In genomic region chr1:32464191-32464715, GRCh38 we compare ENCODE assay signal across 8 cellular contexts. TPM values are rescaled to one million over a fixed set of nuclear protein-coding genes. Genes with fewer than 3 reads are reported as not detected.
DNase-seq lines count a peak whose midpoint lies in the region; ATAC-seq and TF ChIP-seq lines count a peak whose summit lies in the region.

No MANE protein-coding gene starts in this region.

- H3K4me3 ChIP-seq in fibroblast of mammary gland (ENCODE audit: control insufficient read depth, low read depth, low read length) = peak overlapping the region; percentile 31

- ATAC-seq in omental fat pad (ENCODE audit: low FRiP score) (peak; percentile 27), GM21515 (IDR thresholded peaks at IDR 0.05; ENCODE audit: unreplicated experiment) (no peak), GM19351 (IDR thresholded peaks at IDR 0.05; ENCODE audit: unreplicated experiment) (no peak)

- no peak for TF ChIP-seq CTCF in GM13977 (IDR thresholded peaks at IDR 0.05; ENCODE audit: extremely low read depth, insufficient read depth, missing control alignments)
- TF ChIP-seq CTCF in fibroblast of mammary gland (conservative IDR thresholded peaks at IDR 0.05; ENCODE audit: control insufficient read depth, insufficient read depth, low read depth, low read length) = no peak
- no peak for TF ChIP-seq CTCF in omental fat pad (IDR thresholded peaks at IDR 0.05)

- in situ Hi-C loops in GM13977 (cut with MboI; ENCODE audit: low pct_unique_long_range_greater_than_20kb, low sequenced_read_pairs, unreplicated experiment) (no loop called here), SK-MEL-5 (cut with HindIII; ENCODE audit: low pct_unique_long_range_greater_than_20kb, low sequenced_read_pairs) (no loop called here)

- DNase-seq in GM13977 (ENCODE audit: low spot score) (peak; percentile 22), SK-MEL-5 (ENCODE audit: low read depth, low spot score) (peak; percentile 22), fibroblast of mammary gland (ENCODE audit: low read depth) (no peak), omental fat pad (ENCODE audit: low spot score) (no peak)
- DNase-seq in effector CD4-positive, alpha-beta T cell = no peak
- no peak for DNase-seq in stimulated activated CD4-positive, alpha-beta T cell treated with anti-CD3 and anti-CD28 coated beads, Interleukin-2, amount 100 ng/mL, for 48 hours

RNA-seq across cellular contexts. Expression of gene ZBTB8B, which starts 0.6 kb away (rescaled TPM):
- 0.35 and 0.50 TPM in 2 replicates for total RNA-seq in SK-MEL-5 (2014; rRNA removed; shearing (Covaris generic))
- 0.25 and 0.41 TPM in 2 replicates for polyA plus RNA-seq in SK-MEL-5 (2015; cell fraction: cytosol; rRNA removed)
- 0.96 and 1.1 TPM in 2 replicates for polyA plus RNA-seq in SK-MEL-5 (2015; cell fraction: nucleus; rRNA removed)
- total RNA-seq in omental fat pad = under 1 TPM in 1 of 4 donors, not detected in 3; under 0.01 TPM

Comparison
In these comparisons a context has a peak if more than half of its experiments do, and no peak if none do; other contexts are left out.
1. DNase-seq: peak in GM13977 (single experiment) and SK-MEL-5 (single experiment); none in fibroblast of mammary gland (single experiment), omental fat pad (single experiment), effector CD4-positive, alpha-beta T cell (single experiment) and stimulated activated CD4-positive, alpha-beta T cell treated with anti-CD3 and anti-CD28 coated beads, Interleukin-2, amount 100 ng/mL, for 48 hours (0 of 2).